13 cellular contexts compared by ENCODE assay signal in the genomic region with DNA sequence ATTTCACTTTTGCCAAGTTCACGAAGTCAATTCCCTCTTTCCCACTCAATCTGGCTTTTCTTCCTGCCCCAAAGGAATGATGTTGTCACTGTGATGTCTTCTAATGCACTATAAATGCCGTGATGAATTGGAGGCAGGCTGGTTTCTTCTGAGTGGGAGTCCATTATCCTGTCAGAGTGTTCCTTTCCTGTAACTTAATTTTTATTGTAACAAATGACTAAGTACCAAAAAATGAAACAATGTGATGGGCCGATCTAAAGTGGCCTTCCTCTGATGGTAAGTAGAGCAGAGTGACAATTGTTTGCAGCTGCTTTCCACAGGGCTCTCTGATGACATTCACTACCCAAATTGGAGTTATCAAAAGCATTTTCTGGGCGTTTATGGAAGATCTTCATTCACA. TPM values are rescaled to one million over a fixed set of nuclear protein-coding genes. Genes with fewer than 3 reads are reported as not detected.
DNase-seq lines count a peak whose midpoint lies in the region; ATAC-seq and TF ChIP-seq lines count a peak whose summit lies in the region.
"Had no signal": no experiment of that assay in that cellular context is flagged by ENCODE, and none has a peak within 500 bp of the region (broad histone marks: within the 10 kb centered on the region; RNA-seq: fewer than 3 reads in every experiment).

No MANE protein-coding gene starts in this region.

- peak overlapping the region; percentile 71; the same call in 2 of the 3 replicates for H2BK15ac ChIP-seq in IMR-90 (ENCODE audit: low read depth, low read length)

- no peak overlapping the region for H2AK9ac ChIP-seq in IMR-90 (replicated peaks; ENCODE audit: low read depth, low read length, poor library complexity)

- H4K5ac ChIP-seq in IMR-90 (ENCODE audit: low read depth, low read length), result peak overlapping the region; percentile 8; the same call in 1 of the 2 replicates

- H3K18ac ChIP-seq in IMR-90 (ENCODE audit: low read depth, low read length), result peak overlapping the region; percentile 66; the same call in 1 of the 2 replicates

- DNase-seq in GM03348 (ENCODE audit: low spot score) (peak; percentile 27), IMR-90 (peak; percentile 21), dermis blood vessel endothelial cell (peak; percentile 28), H7 (no peak), Kasumi-1 (lab: John Stamatoyannopoulos, UW) (no peak), left cardiac atrium (no peak), kidney glomerular epithelial cell (lab: John Stamatoyannopoulos, UW) (no peak)
- DNase-seq: activated CD4-positive, alpha-beta T cell treated with anti-CD3 and anti-CD28 coated beads, Interleukin-2, amount 10 ng/mL, durations not matched to agents 24 days and 14 days; effector CD8-positive, alpha-beta T cell; NCI-H2081 treated with DMSO at 0.1 percent for 48 hours; pancreas had no signal

- TF ChIP-seq CTCF in IMR-90 (conservative IDR thresholded peaks at IDR 0.05; ENCODE audit: low read depth, low read length) (no peak), parathyroid adenoma (IDR thresholded peaks at IDR 0.05) (no peak)

- H3K79me2 ChIP-seq in parathyroid adenoma, result no peaks in the 10 kb centered on the region

- ATAC-seq in IMR-90 (ENCODE audit: low read depth) (peak; percentile 48), left cardiac atrium (no peak)
- ATAC-seq: pancreas had no signal

- intact Hi-C loops in IMR-90 (cut with micrococcal nuclease), result no loop called here
- intact Hi-C loops in left cardiac atrium (cut with DNase I), result loop anchor here in 1 of 2 donors (10.0 kb wide), 1 partner anchor 914 kb away; no protein-coding TSS in a partner anchor

- TF ChIP-seq RAD21 in IMR-90 (IDR thresholded peaks at IDR 0.05; ENCODE audit: low read length), result no peak

- H3K4me2 ChIP-seq in IMR-90 (ENCODE audit: low read depth, low read length), result peak overlapping the region; percentile 79; the same call in 1 of the 2 replicates
- H3K4me2 ChIP-seq in parathyroid adenoma (ENCODE audit: low read length), result no peak overlapping the region

- H3K9me1 ChIP-seq in IMR-90 (ENCODE audit: insufficient read depth, low read length), result peaks cover 11% of the 10 kb centered on the region

- dilution Hi-C loops in IMR-90 (cut with HindIII; ENCODE audit: low sequenced_read_pairs, unreplicated experiment), result no loop called here

- no peaks in the 10 kb centered on the region for H3K79me1 ChIP-seq in IMR-90 (ENCODE audit: low read depth in 1 of 2, low read length in 2 of 2)

- H3K23ac ChIP-seq in IMR-90 (ENCODE audit: low read depth, low read length), result peak overlapping the region; percentile 79

- peak overlapping the region; percentile 71; the same call in 1 of the 2 replicates for H4K91ac ChIP-seq in IMR-90 (ENCODE audit: insufficient read depth, low read depth, low read length)

- H4K20me1 ChIP-seq in IMR-90 (ENCODE audit: insufficient read depth, low read length), result no peaks in the 10 kb centered on the region

- H2BK5ac ChIP-seq in IMR-90 (ENCODE audit: low read depth, low read length, poor library complexity, severe bottlenecking), result peak overlapping the region; percentile 73

- CTCF ChIA-PET in IMR-90 (lab: Yijun Ruan, JAX), result interaction anchor here (0.6 to 1.0 kb wide), 2 partner anchors 28 to 460 kb away, joined by 3 read pairs; no protein-coding TSS in a partner anchor

- peak overlapping the region; percentile 72 for H2AFZ ChIP-seq in IMR-90 (replicated peaks; ENCODE audit: low read length, poor library complexity)
- peak overlapping the region; percentile 44 for H2AFZ ChIP-seq in parathyroid adenoma

- H2BK20ac ChIP-seq in IMR-90 (ENCODE audit: low read depth, low read length), result peak overlapping the region; percentile 88

- H2BK120ac ChIP-seq in IMR-90 (ENCODE audit: low read depth, low read length), result peak overlapping the region; percentile 91

- H3K9me3 ChIP-seq in IMR-90 (ENCODE audit: control insufficient read depth, insufficient read depth, low read length), result no peaks in the 10 kb centered on the region
- H3K9me3 ChIP-seq in parathyroid adenoma (ENCODE audit: control insufficient read depth, low read length), result no peaks in the 10 kb centered on the region
- H3K9me3 ChIP-seq: pancreas had no signal

- peak overlapping the region; percentile 75 for H3K14ac ChIP-seq in IMR-90 (replicated peaks; ENCODE audit: low read depth, low read length)

- H3K4me3 ChIP-seq in IMR-90 (ENCODE audit: insufficient read depth, low read depth, low read length) (no peak overlapping the region), parathyroid adenoma (ENCODE audit: low read depth, low read length) (no peak overlapping the region), H7 (ENCODE audit: insufficient read depth, low read depth, low read length) (no peak overlapping the region)
- H3K4me3 ChIP-seq: cardiac muscle cell, pancreas had no signal

- WGBS in IMR-90 (ENCODE audit: extremely low coverage in 2 of 2, insufficient read length in 1 of 2), 2 experiments, result no CpG with 5 or more reads among the region's 4 CpGs

- H3K27me3 ChIP-seq in IMR-90 (ENCODE audit: control insufficient read depth, insufficient read depth, low read length) (no peaks in the 10 kb centered on the region), parathyroid adenoma (ENCODE audit: control insufficient read depth, insufficient read depth, low read length) (no peaks in the 10 kb centered on the region), H7 (ENCODE audit: control insufficient read depth, insufficient read depth, low read length) (peaks cover 4% of the 10 kb centered on the region; the same call in 1 of the 2 replicates)
- H3K27me3 ChIP-seq: cardiac muscle cell, pancreas had no signal

- H3K9ac ChIP-seq in IMR-90 (ENCODE audit: low read depth, low read length), result no peak overlapping the region; the same call in 1 of the 2 replicates
- no peak overlapping the region for H3K9ac ChIP-seq in parathyroid adenoma

- no peak overlapping the region; the same call in 1 of the 2 replicates for H3K56ac ChIP-seq in IMR-90 (ENCODE audit: extremely low read depth, insufficient read depth, low read length)

- in situ Hi-C loops in IMR-90 (cut with MboI; ENCODE audit: low sequenced_read_pairs), result loop anchor here (5.0 kb wide), 2 partner anchors 277 to 532 kb away; a partner anchor contains a TSS

- H3K4me1 ChIP-seq in IMR-90 (ENCODE audit: control insufficient read depth, insufficient read depth, low read length) (peaks cover 10% of the 10 kb centered on the region), parathyroid adenoma (no peaks in the 10 kb centered on the region)
- H3K4me1 ChIP-seq: pancreas had no signal

- peak overlapping the region in 1 of 2 experiments; percentile 88; a peak in 2 of 4 replicates for H4K8ac ChIP-seq in IMR-90 (ENCODE audit: low read depth in 2 of 2, low read length in 2 of 2)

- BruUV-seq in IMR-90 (replicated peaks; lab: Mats Ljungman, UMichigan), result no TSS peak

- no peak for TF ChIP-seq POLR2A in IMR-90 (IDR thresholded peaks at IDR 0.05; ENCODE audit: low read depth, low read length)

- peak overlapping the region; percentile 68 for H2AK5ac ChIP-seq in IMR-90 (ENCODE audit: low read depth, low read length)

- POLR2A ChIA-PET in IMR-90 (lab: Charles Lee; ENCODE audit: unreplicated experiment), result no interaction called here

- no peaks in the 10 kb centered on the region for H3K36me3 ChIP-seq in IMR-90 (ENCODE audit: control insufficient read depth, insufficient read depth, low read length)
- H3K36me3 ChIP-seq in parathyroid adenoma (ENCODE audit: control insufficient read depth, insufficient read depth, low read length), result no peaks in the 10 kb centered on the region
- no peaks in the 10 kb centered on the region for H3K36me3 ChIP-seq in H7 (replicated peaks; ENCODE audit: control insufficient read depth, insufficient read depth, low read length)
- H3K36me3 ChIP-seq: cardiac muscle cell, pancreas had no signal

- no peak overlapping the region for H3K27ac ChIP-seq in IMR-90 (ENCODE audit: insufficient read depth, low read length)
- peak overlapping the region; percentile 11 for H3K27ac ChIP-seq in parathyroid adenoma
- H3K27ac ChIP-seq: cardiac muscle cell, pancreas had no signal

- H3K4ac ChIP-seq in IMR-90 (ENCODE audit: low read depth, low read length), result peak overlapping the region; percentile 77

TF ChIP-seq in IMR-90, 13 proteins besides CTCF, POLR2A, EP300 and RAD21 (continues in another document):
- TF ChIP-seq RFX5 (IDR thresholded peaks at IDR 0.05; ENCODE audit: low read depth, low read length) (no peak), CEBPB (IDR thresholded peaks at IDR 0.05; ENCODE audit: low read depth, low read length) (no peak), MXI1 (IDR thresholded peaks at IDR 0.05; ENCODE audit: borderline replicate concordance, low read depth, low read length) (no peak), NFE2L2 (IDR thresholded peaks at IDR 0.05; ENCODE audit: low read depth, low read length) (no peak), FOS (IDR thresholded peaks at IDR 0.05; ENCODE audit: low read depth, low read length) (no peak), MAZ (IDR thresholded peaks at IDR 0.05; ENCODE audit: borderline replicate concordance, low read depth, low read length) (no peak), BHLHE40 (IDR thresholded peaks at IDR 0.05; ENCODE audit: low read depth, low read length) (no peak), MAFK (IDR thresholded peaks at IDR 0.05; ENCODE audit: low read depth, low read length) (no peak), SMC3 (IDR thresholded peaks at IDR 0.05; ENCODE audit: low read depth, low read length) (no peak), RCOR1 (IDR thresholded peaks at IDR 0.05; ENCODE audit: insufficient replicate concordance, low read length) (no peak), CHD1 (IDR thresholded peaks at IDR 0.05; ENCODE audit: low read depth, low read length) (no peak)
- TF ChIP-seq, protein P1, sequence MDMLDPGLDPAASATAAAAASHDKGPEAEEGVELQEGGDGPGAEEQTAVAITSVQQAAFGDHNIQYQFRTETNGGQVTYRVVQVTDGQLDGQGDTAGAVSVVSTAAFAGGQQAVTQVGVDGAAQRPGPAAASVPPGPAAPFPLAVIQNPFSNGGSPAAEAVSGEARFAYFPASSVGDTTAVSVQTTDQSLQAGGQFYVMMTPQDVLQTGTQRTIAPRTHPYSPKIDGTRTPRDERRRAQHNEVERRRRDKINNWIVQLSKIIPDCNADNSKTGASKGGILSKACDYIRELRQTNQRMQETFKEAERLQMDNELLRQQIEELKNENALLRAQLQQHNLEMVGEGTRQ (IDR thresholded peaks at IDR 0.05; ENCODE audit: low read depth, low read length), result no peak

RNA-seq across cellular contexts. Expression of a gene that starts 22.2 kb away (rescaled TPM):
- total RNA-seq in IMR-90 (2012; rRNA removed), result under 0.01 TPM in 1 of 2 replicates, not detected in the other
- 0.03 and 0.13 TPM in 2 replicates for polyA plus RNA-seq in IMR-90 (2012; rRNA removed)
- 0.04 and 0.21 TPM in 2 replicates for polyA plus RNA-seq in IMR-90 (2012; cell fraction: cytosol; rRNA removed)
- polyA plus RNA-seq in IMR-90 (2012; cell fraction: nucleus; rRNA removed; ENCODE audit: low replicate concordance), result 0.15 TPM in 1 of 2 replicates, not detected in the other
- 0.33 and 0.34 TPM in 2 replicates for total RNA-seq in dermis blood vessel endothelial cell
- total RNA-seq in H7 (2014; rRNA removed; shearing (Covaris generic)), result 1.1 and 2.8 TPM in 2 replicates
- 1 to 10 TPM in 1 of 2 donors, under 1 TPM in 1; 0.82 to 1.5 TPM for total RNA-seq in left cardiac atrium

Comparison
In these comparisons a context has a peak if more than half of its experiments do, and no peak if none do; other contexts are left out.
1. DNase-seq: peak in GM03348 (single experiment), IMR-90 (single experiment) and dermis blood vessel endothelial cell (single experiment); none in H7 (single experiment), Kasumi-1 (0 of 2), left cardiac atrium (single experiment) and kidney glomerular epithelial cell (single experiment).